ENCODE assay signal across 16 cellular contexts in the genomic region with DNA sequence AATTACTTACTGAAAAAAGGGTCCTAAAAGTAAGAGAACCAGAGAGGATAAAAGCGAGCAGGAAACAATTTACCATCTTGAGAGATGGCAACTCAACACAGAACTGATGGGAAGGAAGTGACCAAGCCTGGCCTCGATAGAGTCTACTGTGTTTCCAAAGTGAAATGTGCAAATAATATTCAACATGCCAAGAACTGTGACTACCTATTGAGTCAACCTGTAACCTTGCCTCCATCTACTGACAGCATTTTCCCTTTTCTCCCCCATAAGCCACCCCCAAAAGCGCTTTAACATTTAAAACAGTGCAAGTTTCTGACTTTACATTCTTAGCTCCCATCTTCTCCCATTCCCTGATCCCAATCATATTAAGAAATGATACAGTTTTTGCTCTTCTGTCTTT.
DNase-seq lines count a peak whose midpoint lies in the region; ATAC-seq and TF ChIP-seq lines count a peak whose summit lies in the region.
"Had no signal": no experiment of that assay in that cellular context is flagged by ENCODE, and none has a peak within 500 bp of the region (broad histone marks: within the 10 kb centered on the region; RNA-seq: fewer than 3 reads in every experiment).

No MANE protein-coding gene starts in this region.

- H3K36me3 ChIP-seq in PC-3 (ENCODE audit: low read depth, low read length) (no peaks in the 10 kb centered on the region), osteoblast (ENCODE audit: insufficient read depth, low read length) (peaks cover 13% of the 10 kb centered on the region)

- CTCF ChIA-PET in PC-3 (lab: Charles Lee) = no interaction called here

- H3K4me3 ChIP-seq in PC-3 (ENCODE audit: low read length) (no peak overlapping the region), epithelial cell of esophagus (ENCODE audit: low read length) (no peak overlapping the region), osteoblast (ENCODE audit: insufficient read depth, low read length) (no peak overlapping the region)
- H3K4me3 ChIP-seq: BLaER1 treated with 17β-estradiol and CSF1 and Interleukin-3, amounts not matched to agents 10 nM and 100 nM had no signal

- no peak overlapping the region for H2AFZ ChIP-seq in PC-3 (ENCODE audit: low read length)
- no peak overlapping the region for H2AFZ ChIP-seq in osteoblast (ENCODE audit: low read length)

- H4K20me1 ChIP-seq in PC-3 (ENCODE audit: low read length) = no peaks in the 10 kb centered on the region
- no peaks in the 10 kb centered on the region for H4K20me1 ChIP-seq in osteoblast (ENCODE audit: insufficient read depth, low read length)
- H4K20me1 ChIP-seq: BLaER1 treated with 17β-estradiol and CSF1 and Interleukin-3, amounts not matched to agents 10 nM and 100 nM had no signal

- DNase-seq in ELR (ENCODE audit: low read depth) (peak; percentile 26), PC-3 (peak; percentile 53), epithelial cell of esophagus (ENCODE audit: low read depth) (peak; percentile 47), osteoblast (ENCODE audit: insufficient read length, low spot score, missing footprints) (peak; percentile 66), SKM-1 treated with dmso at 0.1 percent for 144 hours (lab: John Stamatoyannopoulos, UW; ENCODE audit: unreplicated experiment) (no peak)
- DNase-seq: ACHN; CD4-positive, CD25-positive, alpha-beta regulatory T cell; DMS 273 treated with DMSO at 0.1 percent for 48 hours; DMS79; HCEC 1CT; HFFc6; KBM-7 had no signal

- H3K9me2 ChIP-seq in PC-3 (replicated peaks; ENCODE audit: low read length) = no peaks in the 10 kb centered on the region

- H3K27me3 ChIP-seq in PC-3 (ENCODE audit: low read length) (no peaks in the 10 kb centered on the region), osteoblast (ENCODE audit: insufficient read depth, low read length) (no peaks in the 10 kb centered on the region)
- H3K27me3 ChIP-seq: BLaER1 treated with 17β-estradiol and CSF1 and Interleukin-3, amounts not matched to agents 10 nM and 100 nM had no signal

- H3K27ac ChIP-seq in PC-3 (ENCODE audit: low read length) (peak overlapping the region; percentile 44), osteoblast (ENCODE audit: low read depth, low read length) (no peak overlapping the region)
- H3K27ac ChIP-seq: BLaER1 treated with 17β-estradiol and CSF1 and Interleukin-3, amounts not matched to agents 10 nM and 100 nM; HL-60 had no signal

- no peak overlapping the region for H3K4me2 ChIP-seq in PC-3 (ENCODE audit: low read length)
- no peak overlapping the region for H3K4me2 ChIP-seq in osteoblast (ENCODE audit: insufficient read depth, low read length)
- H3K4me2 ChIP-seq: BLaER1 treated with 17β-estradiol and CSF1 and Interleukin-3, amounts not matched to agents 10 nM and 100 nM had no signal

- H3K79me2 ChIP-seq in PC-3 (ENCODE audit: low read length) = no peaks in the 10 kb centered on the region
- H3K79me2 ChIP-seq in osteoblast (ENCODE audit: insufficient read depth, low read length) = no peaks in the 10 kb centered on the region

- TF ChIP-seq CTCF in PC-3 (conservative IDR thresholded peaks at IDR 0.05; ENCODE audit: low read depth, low read length) = no peak
- TF ChIP-seq CTCF in epithelial cell of esophagus (IDR thresholded peaks at IDR 0.05; ENCODE audit: insufficient read depth, low read depth, low read length, missing control alignments) = no peak
- no peak for TF ChIP-seq CTCF in osteoblast (IDR thresholded peaks at IDR 0.05; ENCODE audit: extremely low read depth, low read depth, low read length)

- no peak overlapping the region for H3K9ac ChIP-seq in PC-3 (ENCODE audit: low read length)
- H3K9ac ChIP-seq: BLaER1 treated with 17β-estradiol and CSF1 and Interleukin-3, amounts not matched to agents 10 nM and 100 nM had no signal

- intact Hi-C loops in PC-3 (cut with micrococcal nuclease) = no loop called here

- peaks cover 37% of the 10 kb centered on the region for H3K4me1 ChIP-seq in PC-3 (ENCODE audit: insufficient read depth, low read length)
- no peaks in the 10 kb centered on the region for H3K4me1 ChIP-seq in osteoblast (ENCODE audit: insufficient read depth, low read length)

- POLR2A ChIA-PET in PC-3 (lab: Charles Lee; ENCODE audit: unreplicated experiment) = no interaction called here

- peak; percentile 44 for ATAC-seq in PC-3
- no peak for ATAC-seq in HG02981 (IDR thresholded peaks at IDR 0.05; ENCODE audit: unreplicated experiment)
- ATAC-seq in GM18868 (IDR thresholded peaks at IDR 0.05; ENCODE audit: unreplicated experiment) = no peak

- H3K9me3 ChIP-seq in PC-3 (ENCODE audit: low read length) = no peaks in the 10 kb centered on the region
- H3K9me3 ChIP-seq in osteoblast (ENCODE audit: low read depth, low read length) = no peaks in the 10 kb centered on the region

- no peaks in the 10 kb centered on the region for H3F3A ChIP-seq in PC-3 (ENCODE audit: low read length, unreplicated experiment)

- no TSS peak for BruUV-seq in PC-3 (replicated peaks; lab: Mats Ljungman, UMichigan)
